22 cellular contexts compared by ENCODE assay signal in the genomic region with DNA sequence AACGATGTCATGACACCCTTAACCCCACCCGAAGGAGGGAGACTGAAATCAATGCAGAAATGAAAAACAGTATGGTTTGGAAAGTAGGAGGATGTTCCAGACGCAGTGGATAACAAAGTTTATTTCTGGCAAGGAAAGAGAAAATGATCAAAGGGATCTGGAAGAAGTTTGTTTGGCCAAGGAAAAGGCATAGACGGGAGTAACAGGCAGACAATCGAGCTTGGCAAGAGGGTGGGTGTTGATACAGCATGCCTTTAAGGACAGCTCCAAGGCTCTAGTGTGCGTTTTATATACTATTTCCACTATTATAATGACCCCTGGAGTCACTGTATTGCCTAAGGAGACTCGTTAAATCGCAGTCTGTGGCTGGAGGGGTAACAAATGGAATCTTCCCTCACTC.
"Had no signal": no experiment of that assay in that cellular context is flagged by ENCODE, and none has a peak within 500 bp of the region (broad histone marks: within the 10 kb centered on the region; RNA-seq: fewer than 3 reads in every experiment).

No MANE protein-coding gene starts in this region.

- H3K36me3 ChIP-seq: colonic mucosa, gastroesophageal sphincter, neural progenitor cell, right atrium auricular region, spleen, stomach, tibial artery, upper lobe of right lung had no signal

- DNase-seq: activated CD4-positive, alpha-beta T cell treated with anti-CD3 and anti-CD28 coated beads, Interleukin-2, amount 10 ng/mL, durations not matched to agents 7 days and 5 days; activated CD4-positive, CD25-positive, alpha-beta regulatory T cell treated with anti-CD3 and anti-CD28 coated beads, Interleukin-2, amount 50 U/mL, for 72 hours; anterior cingulate cortex; body of pancreas; colonic mucosa; effector CD8-positive, alpha-beta T cell; hippocampal formation; left cardiac atrium; natural killer cell; occipital lobe; spleen; stomach; SW 1271; T-helper 9 cell; tibial artery; upper lobe of right lung had no signal

- H3K4me3 ChIP-seq: body of pancreas, colonic mucosa, gastroesophageal sphincter, neural progenitor cell, right atrium auricular region, SK-N-MC, spleen, stomach, tibial artery, upper lobe of right lung had no signal

- H3K27ac Mint-ChIP-seq: activated CD4-positive, alpha-beta T cell treated with anti-CD3 and anti-CD28 coated beads, Interleukin-2, amount 10 ng/mL, durations not matched to agents 7 days and 5 days; activated naive CD8-positive, alpha-beta T cell; natural killer cell; neural progenitor cell; T-helper 1 cell treated with Interleukin-12 subunit alpha and Interleukin-12 subunit beta and Interleukin-4 antibody, amounts not matched to agents 30 μg/mL and 1 μg/mL, for 36 hours had no signal

- H2AFZ ChIP-seq: neural progenitor cell had no signal

- H3K9ac ChIP-seq: neural progenitor cell had no signal

- ATAC-seq: body of pancreas, gastroesophageal sphincter, natural killer cell, upper lobe of right lung had no signal

- H3K4me1 ChIP-seq: body of pancreas, colonic mucosa, gastroesophageal sphincter, neural progenitor cell, right atrium auricular region, spleen, upper lobe of right lung had no signal

- H3K4me1 Mint-ChIP-seq: natural killer cell had no signal

- H3K4me2 ChIP-seq: neural progenitor cell had no signal

- H3K9me3 ChIP-seq: body of pancreas, colonic mucosa, gastroesophageal sphincter, right atrium auricular region, spleen, stomach, tibial artery, upper lobe of right lung had no signal

- H3K9me3 Mint-ChIP-seq: natural killer cell, neural progenitor cell had no signal

- H3K36me3 Mint-ChIP-seq: activated naive CD8-positive, alpha-beta T cell; natural killer cell; neural progenitor cell had no signal

- H3K27me3 ChIP-seq: body of pancreas, colonic mucosa, gastroesophageal sphincter, neural progenitor cell, right atrium auricular region, spleen, stomach, tibial artery, upper lobe of right lung had no signal

- H3K27me3 Mint-ChIP-seq: activated CD4-positive, alpha-beta T cell treated with anti-CD3 and anti-CD28 coated beads, Interleukin-2, amount 10 ng/mL, durations not matched to agents 7 days and 5 days; activated naive CD8-positive, alpha-beta T cell had no signal

- H3K27ac ChIP-seq: body of pancreas, colonic mucosa, gastroesophageal sphincter, neural progenitor cell, right atrium auricular region, SK-N-MC, spleen, stomach, tibial artery, upper lobe of right lung had no signal

- H3K4me3 Mint-ChIP-seq: activated CD4-positive, alpha-beta T cell treated with anti-CD3 and anti-CD28 coated beads, Interleukin-2, amount 10 ng/mL, durations not matched to agents 7 days and 5 days; activated naive CD8-positive, alpha-beta T cell; natural killer cell; neural progenitor cell; T-helper 1 cell treated with Interleukin-12 subunit alpha and Interleukin-12 subunit beta and Interleukin-4 antibody, amounts not matched to agents 30 μg/mL and 1 μg/mL, for 36 hours had no signal
